In the genomic region with DNA sequence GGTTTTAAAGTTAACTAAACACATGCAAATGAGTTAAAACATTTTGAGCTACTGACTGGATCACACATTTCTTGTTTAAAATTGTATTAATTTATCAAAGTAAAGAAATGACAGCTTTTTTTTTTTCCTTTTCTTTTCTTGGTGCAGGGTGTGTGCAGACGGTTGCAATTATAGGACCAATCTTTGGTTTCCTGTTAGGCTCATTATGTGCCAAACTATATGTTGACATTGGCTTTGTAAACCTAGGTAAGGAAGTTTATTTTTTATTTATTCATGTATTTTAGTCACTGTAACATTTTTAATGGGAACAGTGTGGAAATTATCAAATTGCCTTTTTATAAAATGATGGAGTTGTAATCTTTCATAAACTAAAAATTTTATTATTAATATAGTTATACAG, we compare ENCODE assay signal across 20 cellular contexts. TPM values are rescaled to one million over a fixed set of nuclear protein-coding genes. Genes with fewer than 3 reads are reported as not detected.
A peak's percentile ranks its signal among the peaks of the same experiment; 100 is the strongest.
DNase-seq lines count a peak whose midpoint lies in the region; ATAC-seq, FAIRE-seq and TF ChIP-seq lines count a peak whose summit lies in the region.
"Had no signal": no experiment of that assay in that cellular context is flagged by ENCODE, and none has a peak within 500 bp of the region (broad histone marks: within the 10 kb centered on the region; RNA-seq: fewer than 3 reads in every experiment).

No MANE protein-coding gene starts in this region.

- ATAC-seq in HG02623 (IDR thresholded peaks at IDR 0.05; ENCODE audit: unreplicated experiment), result no peak

- no peaks in the 10 kb centered on the region for H3K4me1 ChIP-seq in small intestine (ENCODE audit: control insufficient read depth in 2 of 2, insufficient read depth in 1 of 2, low read depth in 1 of 2, low read length in 1 of 2)
- H3K4me1 ChIP-seq: Caco-2 had no signal

- FAIRE-seq in colon (lab: Jason Lieb, UNC), result peak; percentile 58
- FAIRE-seq in small intestine (lab: Jason Lieb, UNC), result peak; percentile 51
- FAIRE-seq: A204.1, D721Med, H54 had no signal

- H3K36me3 ChIP-seq in small intestine (ENCODE audit: control insufficient read depth in 2 of 2, insufficient read depth in 2 of 2, low read length in 2 of 2), result no peaks in the 10 kb centered on the region

- no peaks in the 10 kb centered on the region for H3K9me3 ChIP-seq in small intestine (ENCODE audit: control insufficient read depth, low read depth)
- H3K9me3 ChIP-seq: Caco-2 had no signal

- H3K9me3 Mint-ChIP-seq in HFFc6, result peaks cover 27% of the 10 kb centered on the region
- H3K9me3 Mint-ChIP-seq: GM23338 had no signal

- H3K27me3 ChIP-seq in small intestine (ENCODE audit: control insufficient read depth in 2 of 2, insufficient read depth in 2 of 2, low read length in 2 of 2), result no peaks in the 10 kb centered on the region

- TF ChIP-seq CTCF in LNCaP clone FGC (IDR thresholded peaks at IDR 0.05; ENCODE audit: control insufficient read depth, extremely low read depth, insufficient read depth) (no peak), HFFc6 (IDR thresholded peaks at IDR 0.05) (no peak)

- no peak overlapping the region for H3K27ac Mint-ChIP-seq in HFFc6
- H3K27ac Mint-ChIP-seq: CD4-positive, alpha-beta T cell; GM23338 had no signal

- no peaks in the 10 kb centered on the region for H3K36me3 Mint-ChIP-seq in HFFc6 (ENCODE audit: low read depth)

- no peak overlapping the region for H3K4me3 Mint-ChIP-seq in HFFc6
- H3K4me3 Mint-ChIP-seq: CD4-positive, alpha-beta T cell; GM23338 had no signal

- no peak overlapping the region for H3K27ac ChIP-seq in small intestine (ENCODE audit: low read depth in 1 of 2, low read length in 1 of 2)
- H3K27ac ChIP-seq: HL-60 had no signal

- no peaks in the 10 kb centered on the region for H3K27me3 Mint-ChIP-seq in HFFc6 (ENCODE audit: insufficient read depth)
- H3K27me3 Mint-ChIP-seq: CD4-positive, alpha-beta T cell had no signal

- WGBS in small intestine, 3 donors, result 60 to 65% (median 63%) methylated on average over 1 of the region's 1 CpG

- H3K4me3 ChIP-seq in LNCaP clone FGC (ENCODE audit: low read depth, low read length) (no peak overlapping the region), small intestine (ENCODE audit: low read depth in 1 of 2, low read length in 2 of 2) (no peak overlapping the region)
- H3K4me3 ChIP-seq: GM23338 had no signal

- DNase-seq in LNCaP clone FGC (ENCODE audit: low read depth) (peak; percentile 70), NCI-H146 treated with DMSO at 0.1 percent for 48 hours (lab: John Stamatoyannopoulos, UW; ENCODE audit: unreplicated experiment) (peak; percentile 33), small intestine (no peak), HFFc6 (no peak)
- no peak for DNase-seq in stimulated activated CD4-positive, alpha-beta T cell treated with anti-CD3 and anti-CD28 coated beads, Interleukin-4, amount 100 ng/mL, for 24 hours
- DNase-seq: AML-193; Caco-2; CD4-positive, alpha-beta T cell; DMS79 treated with DMSO at 0.1 percent for 48 hours; GF-D8; HCEC 1CT had no signal

- no peaks in the 10 kb centered on the region for H3K4me1 Mint-ChIP-seq in HFFc6 (ENCODE audit: low read depth)

RNA-seq across cellular contexts. Expression of a gene that starts 21.9 kb away (rescaled TPM):
- polyA plus RNA-seq in small intestine, result under 1 TPM in 1 of 3 donors, not detected in 2; 0.09 TPM
- total RNA-seq in HFFc6 (2021; fragmentation: NEBNext Ultra II Directional; extraction: Animal tissue kit (Norgen Biotek cat#: 25700)), result not detected
- total RNA-seq: Caco-2; CD4-positive, alpha-beta T cell; HT1080 had no signal
- polyA plus RNA-seq: BJ had no signal

Comparison
In these comparisons a context has a peak if more than half of its experiments do, and no peak if none do; other contexts are left out.
1. DNase-seq: peak in LNCaP clone FGC (single experiment) and NCI-H146 treated with DMSO at 0.1 percent for 48 hours (single experiment); none in small intestine (single experiment), HFFc6 (single experiment) and stimulated activated CD4-positive, alpha-beta T cell treated with anti-CD3 and anti-CD28 coated beads, Interleukin-4, amount 100 ng/mL, for 24 hours (single experiment).